In the genomic region with DNA sequence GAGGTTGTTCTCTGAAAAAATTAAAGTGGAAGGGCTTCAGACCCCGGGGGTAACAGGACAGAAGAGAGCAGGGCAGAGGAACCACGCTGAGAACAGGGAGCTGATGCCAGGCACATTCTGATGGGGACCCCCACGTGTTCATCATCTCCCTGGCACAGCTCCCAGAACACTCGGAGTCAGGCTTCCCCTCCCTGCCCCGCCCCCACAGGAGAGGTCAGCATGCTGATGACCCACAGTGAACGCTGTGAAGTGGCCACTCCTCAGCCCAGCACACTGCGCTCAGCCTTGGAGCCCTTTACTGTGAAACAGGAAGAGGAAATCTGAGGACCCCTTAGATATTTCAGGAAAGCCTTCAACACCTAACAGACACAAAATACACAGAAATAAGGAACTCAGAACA, we compare ENCODE assay signal across 9 cellular contexts. TPM values are rescaled to one million over a fixed set of nuclear protein-coding genes. Genes with fewer than 3 reads are reported as not detected.
DNase-seq lines count a peak whose midpoint lies in the region; ATAC-seq and TF ChIP-seq lines count a peak whose summit lies in the region.
"Had no signal": no experiment of that assay in that cellular context is flagged by ENCODE, and none has a peak within 500 bp of the region (broad histone marks: within the 10 kb centered on the region; RNA-seq: fewer than 3 reads in every experiment).

No MANE protein-coding gene starts in this region.

- peaks cover 39% of the 10 kb centered on the region for H3K4me1 Mint-ChIP-seq in activated naive CD8-positive, alpha-beta T cell treated with anti-CD3 and anti-CD28 coated beads, Interleukin-2, amount 10 ng/mL, durations not matched to agents 7 days and 5 days
- H3K4me1 Mint-ChIP-seq in stimulated activated naive CD8-positive, alpha-beta T cell treated with anti-CD3 and anti-CD28 coated beads, Interleukin-15, amount 100 ng/mL, for 72 hours: peaks cover 77% of the 10 kb centered on the region
- peaks cover 0 to 17% of the 10 kb centered on the region in 2 donors for H3K4me1 Mint-ChIP-seq in natural killer cell

- POLR2A ChIA-PET in activated naive CD8-positive, alpha-beta T cell treated with anti-CD3 and anti-CD28 coated beads, Interleukin-2, amount 10 ng/mL, durations not matched to agents 7 days and 5 days (lab: Charles Lee): no interaction called here

- no peaks in the 10 kb centered on the region for H3K9me3 Mint-ChIP-seq in activated naive CD8-positive, alpha-beta T cell treated with anti-CD3 and anti-CD28 coated beads, Interleukin-2, amount 10 ng/mL, durations not matched to agents 7 days and 5 days
- no peaks in the 10 kb centered on the region for H3K9me3 Mint-ChIP-seq in stimulated activated naive CD8-positive, alpha-beta T cell treated with anti-CD3 and anti-CD28 coated beads, Interleukin-15, amount 100 ng/mL, for 72 hours
- H3K9me3 Mint-ChIP-seq in natural killer cell: no peaks in the 10 kb centered on the region

- H3K4me1 ChIP-seq in hepatocyte (ENCODE audit: insufficient read depth): no peaks in the 10 kb centered on the region

- H3K27ac Mint-ChIP-seq in activated naive CD8-positive, alpha-beta T cell treated with anti-CD3 and anti-CD28 coated beads, Interleukin-2, amount 10 ng/mL, durations not matched to agents 7 days and 5 days: peak overlapping the region; percentile 33
- peak overlapping the region; percentile 33 to 92 for H3K27ac Mint-ChIP-seq in stimulated activated naive CD8-positive, alpha-beta T cell treated with anti-CD3 and anti-CD28 coated beads, Interleukin-15, amount 100 ng/mL, for 72 hours
- no peak overlapping the region for H3K27ac Mint-ChIP-seq in natural killer cell
- H3K27ac Mint-ChIP-seq: endodermal cell had no signal

- no peaks in the 10 kb centered on the region for H3K27me3 ChIP-seq in hepatocyte

- H3K36me3 ChIP-seq in hepatocyte (replicated peaks; ENCODE audit: insufficient read depth, low read depth): no peaks in the 10 kb centered on the region

- H3K4me3 ChIP-seq in hepatocyte: no peak overlapping the region

- TF ChIP-seq CTCF in hepatocyte (IDR thresholded peaks at IDR 0.05; ENCODE audit: poor library complexity): no peak
- no peak for TF ChIP-seq CTCF in natural killer cell (IDR thresholded peaks at IDR 0.05)

- peaks cover 67% of the 10 kb centered on the region for H3K36me3 Mint-ChIP-seq in activated naive CD8-positive, alpha-beta T cell treated with anti-CD3 and anti-CD28 coated beads, Interleukin-2, amount 10 ng/mL, durations not matched to agents 7 days and 5 days
- no peaks in the 10 kb centered on the region for H3K36me3 Mint-ChIP-seq in natural killer cell

- H3K27ac ChIP-seq in hepatocyte: no peak overlapping the region

- no peak for ATAC-seq in activated naive CD8-positive, alpha-beta T cell treated with anti-CD3 and anti-CD28 coated beads, Interleukin-2, amount 10 ng/mL, durations not matched to agents 7 days and 5 days (ENCODE audit: low read depth)
- no peak for ATAC-seq in stimulated activated naive CD8-positive, alpha-beta T cell treated with anti-CD3 and anti-CD28 coated beads, Interleukin-15, amount 100 ng/mL, for 72 hours
- ATAC-seq in GM18505 (IDR thresholded peaks at IDR 0.05; ENCODE audit: unreplicated experiment) (no peak), natural killer cell (no peak)

- H3K9me2 ChIP-seq in hepatocyte (replicated peaks; ENCODE audit: insufficient read depth): no peaks in the 10 kb centered on the region

- peak in 2 of 3 experiments; percentile 54 to 84 for DNase-seq in NCI-H1417 (lab: John Stamatoyannopoulos, UW)
- no peak for DNase-seq in NCI-H1417 treated with DMSO at 0.1 percent for 48 hours (lab: John Stamatoyannopoulos, UW)
- no peak for DNase-seq in activated naive CD8-positive, alpha-beta T cell treated with anti-CD3 and anti-CD28 coated beads, Interleukin-2, amount 10 ng/mL, durations not matched to agents 7 days and 5 days
- DNase-seq in hepatocyte (ENCODE audit: low spot score): peak; percentile 19
- no peak for DNase-seq in stimulated activated naive CD8-positive, alpha-beta T cell treated with anti-CD3 and anti-CD28 coated beads, Interleukin-15, amount 100 ng/mL, for 72 hours
- no peak for DNase-seq in NCI-H1694 treated with DMSO at 0.1 percent for 48 hours (lab: John Stamatoyannopoulos, UW)
- no peak for DNase-seq in natural killer cell
- DNase-seq: endodermal cell had no signal

- H3K9me3 ChIP-seq in hepatocyte (ENCODE audit: low read depth): no peaks in the 10 kb centered on the region

- no peaks in the 10 kb centered on the region for H3K79me2 ChIP-seq in hepatocyte

- WGBS in hepatocyte (ENCODE audit: low lambda C conversion rate, missing lambda C conversion rate): 44% methylated on average over 5 of the region's 7 CpGs

- no peaks in the 10 kb centered on the region for H3K27me3 Mint-ChIP-seq in activated naive CD8-positive, alpha-beta T cell treated with anti-CD3 and anti-CD28 coated beads, Interleukin-2, amount 10 ng/mL, durations not matched to agents 7 days and 5 days
- no peaks in the 10 kb centered on the region for H3K27me3 Mint-ChIP-seq in stimulated activated naive CD8-positive, alpha-beta T cell treated with anti-CD3 and anti-CD28 coated beads, Interleukin-15, amount 100 ng/mL, for 72 hours
- no peaks in the 10 kb centered on the region for H3K27me3 Mint-ChIP-seq in natural killer cell (ENCODE audit: low read depth in 2 of 2)

- peak overlapping the region; percentile 27 for H3K4me3 Mint-ChIP-seq in activated naive CD8-positive, alpha-beta T cell treated with anti-CD3 and anti-CD28 coated beads, Interleukin-2, amount 10 ng/mL, durations not matched to agents 7 days and 5 days
- H3K4me3 Mint-ChIP-seq in stimulated activated naive CD8-positive, alpha-beta T cell treated with anti-CD3 and anti-CD28 coated beads, Interleukin-15, amount 100 ng/mL, for 72 hours: peak overlapping the region in 1 of 2 donors; percentile 34
- H3K4me3 Mint-ChIP-seq in natural killer cell: no peak overlapping the region
- H3K4me3 Mint-ChIP-seq: endodermal cell had no signal

- H4K20me1 ChIP-seq in hepatocyte (ENCODE audit: insufficient read depth, poor library complexity, severe bottlenecking): no peaks in the 10 kb centered on the region

- H3K4me2 ChIP-seq in hepatocyte: no peak overlapping the region

- H2AFZ ChIP-seq in hepatocyte: no peak overlapping the region

- intact Hi-C loops in natural killer cell (cut with micrococcal nuclease): no loop called here

- TF ChIP-seq POLR2A in GM18505 (IDR thresholded peaks at IDR 0.05; ENCODE audit: borderline replicate concordance, extremely low read depth, insufficient read depth, insufficient read length): no peak

RNA-seq across cellular contexts. Expression of a gene that starts 16.4 kb away (rescaled TPM):
- 10 to 100 TPM; 50.9 to 59.8 TPM for total RNA-seq in activated naive CD8-positive, alpha-beta T cell treated with anti-CD3 and anti-CD28 coated beads, Interleukin-2, amount 10 ng/mL, durations not matched to agents 7 days and 5 days
- total RNA-seq in hepatocyte (23.8 and 24.6 TPM in 2 replicates), natural killer cell (1 to 10 TPM; 2.1 to 4.5 (median 3.3) TPM)
- 24.0 and 24.3 TPM in 2 replicates for polyA plus RNA-seq in hepatocyte

Comparison
In these comparisons a context has a peak if more than half of its experiments do, and no peak if none do; other contexts are left out.
1. DNase-seq: peak in NCI-H1417 (2 of 3) and hepatocyte (single experiment); none in NCI-H1417 treated with DMSO at 0.1 percent for 48 hours (single experiment), activated naive CD8-positive, alpha-beta T cell treated with anti-CD3 and anti-CD28 coated beads, Interleukin-2, amount 10 ng/mL, durations not matched to agents 7 days and 5 days (single experiment), stimulated activated naive CD8-positive, alpha-beta T cell treated with anti-CD3 and anti-CD28 coated beads, Interleukin-15, amount 100 ng/mL, for 72 hours (0 of 2), NCI-H1694 treated with DMSO at 0.1 percent for 48 hours (single experiment) and natural killer cell (single experiment).
2. H3K27ac Mint-ChIP-seq: peak in activated naive CD8-positive, alpha-beta T cell treated with anti-CD3 and anti-CD28 coated beads, Interleukin-2, amount 10 ng/mL, durations not matched to agents 7 days and 5 days (single experiment) and stimulated activated naive CD8-positive, alpha-beta T cell treated with anti-CD3 and anti-CD28 coated beads, Interleukin-15, amount 100 ng/mL, for 72 hours (2 of 2); none in natural killer cell (0 of 2).